In genomic region chr17:49763735-49764558, GRCh38 we compare ENCODE assay signal across 8 cellular contexts. TPM values are rescaled to one million over a fixed set of nuclear protein-coding genes. Genes with fewer than 3 reads are reported as not detected.
DNase-seq lines count a peak whose midpoint lies in the region; ATAC-seq and TF ChIP-seq lines count a peak whose summit lies in the region.

TSS of gene FAM117A (minus strand) at chr17:49764131. CDS start at chr17:49764087, 44 bp downstream.

- H3K9ac ChIP-seq in fibroblast of lung (ENCODE audit: insufficient read depth, low read length) = no peak within 1 kb of the TSS

- no peaks in the 10 kb centered on the region; the same call in 2 of the 3 replicates for H3K9me3 Mint-ChIP-seq in GM23338
- peaks cover 0 to 7% (median 0%) of the 10 kb centered on the region in 11 donors for H3K9me3 Mint-ChIP-seq in naive thymus-derived CD4-positive, alpha-beta T cell
- peaks cover 2% of the 10 kb centered on the region for H3K9me3 Mint-ChIP-seq in stimulated activated memory B cell treated with anti-CD40 and anti-IgM and Interleukin-4, amounts not matched to agents 10 μg/mL and 1 μg/mL and 100 μg/mL, for 72 hours

- peak within 1 kb of the TSS; percentile 86 for H3K4me2 ChIP-seq in GM23338
- H3K4me2 ChIP-seq in fibroblast of lung (ENCODE audit: extremely low read depth, insufficient read depth, low read length) = peak within 1 kb of the TSS; percentile 85

- peaks cover 11% of the 10 kb centered on the region for H3K27me3 Mint-ChIP-seq in GM23338 (ENCODE audit: insufficient read depth, low read depth, poor library complexity)
- peaks cover 0 to 35% (median 0%) of the 10 kb centered on the region in 5 donors for H3K27me3 Mint-ChIP-seq in naive thymus-derived CD4-positive, alpha-beta T cell
- no peaks in the 10 kb centered on the region for H3K27me3 Mint-ChIP-seq in stimulated activated memory B cell treated with anti-CD40 and anti-IgM and Interleukin-4, amounts not matched to agents 10 μg/mL and 1 μg/mL and 100 μg/mL, for 72 hours

- H3K4me3 Mint-ChIP-seq in GM23338 = peak within 1 kb of the TSS; percentile 88
- H3K4me3 Mint-ChIP-seq in naive thymus-derived CD4-positive, alpha-beta T cell = peak within 1 kb of the TSS; percentile 92 to 99 (median 96)
- H3K4me3 Mint-ChIP-seq in stimulated activated memory B cell treated with anti-CD40 and anti-IgM and Interleukin-4, amounts not matched to agents 10 μg/mL and 1 μg/mL and 100 μg/mL, for 72 hours = peak within 1 kb of the TSS; percentile 92

- peak within 1 kb of the TSS; percentile 78 for H3K4me3 ChIP-seq in GM23338
- H3K4me3 ChIP-seq in fibroblast of lung (replicated peaks in 1 of 4; ENCODE audit: control extremely low read depth in 1 of 4, insufficient read depth in 1 of 4, low read depth in 3 of 4, low read length in 4 of 4) = peak within 1 kb of the TSS; percentile 48 to 70 (median 54)
- peak within 1 kb of the TSS; percentile 82 for H3K4me3 ChIP-seq in naive thymus-derived CD4-positive, alpha-beta T cell (ENCODE audit: low read length)

- H3K36me3 ChIP-seq in GM23338 (ENCODE audit: insufficient read depth) (no peaks in the 10 kb centered on the region), fibroblast of lung (ENCODE audit: control insufficient read depth, insufficient read depth, low read length) (no peaks in the 10 kb centered on the region)
- peaks cover 0 to 6% (median 0%) of the 10 kb centered on the region in 3 experiments for H3K36me3 ChIP-seq in naive thymus-derived CD4-positive, alpha-beta T cell (ENCODE audit: control insufficient read depth in 2 of 3, insufficient read depth in 3 of 3, low read length in 3 of 3)

- peaks cover 45% of the 10 kb centered on the region for H3K79me2 ChIP-seq in GM23338 (replicated peaks; ENCODE audit: insufficient read depth)
- no peaks in the 10 kb centered on the region for H3K79me2 ChIP-seq in fibroblast of lung (ENCODE audit: control insufficient read depth, insufficient read depth, low read length)

- H2AFZ ChIP-seq in GM23338 (peak within 1 kb of the TSS; percentile 1; the same call in 1 of the 2 replicates), fibroblast of lung (ENCODE audit: low read length) (peak within 1 kb of the TSS; percentile 54)

- H3K27me3 ChIP-seq in GM23338 (ENCODE audit: insufficient read depth) (no peaks in the 10 kb centered on the region), fibroblast of lung (ENCODE audit: control insufficient read depth, insufficient read depth, low read length) (peaks cover 23% of the 10 kb centered on the region)
- H3K27me3 ChIP-seq in naive thymus-derived CD4-positive, alpha-beta T cell (ENCODE audit: control insufficient read depth in 2 of 2, insufficient read depth in 2 of 2, low read length in 2 of 2) = no peaks in the 10 kb centered on the region

- TF ChIP-seq CTCF in GM23338 (conservative IDR thresholded peaks at IDR 0.05; ENCODE audit: low read depth in 2 of 2) = no peak
- no peak for TF ChIP-seq CTCF in fibroblast of lung (conservative IDR thresholded peaks at IDR 0.05 in 1 of 2, IDR thresholded peaks at IDR 0.05 in 1 of 2; ENCODE audit: low read depth in 1 of 2, low read length in 2 of 2)

- CTCF ChIA-PET in naive thymus-derived CD4-positive, alpha-beta T cell (lab: Charles Lee) = interaction anchor here (0.6 to 2.7 kb wide), 15 partner anchors 10 to 323 kb away, joined by 3 to 8 read pairs (median 5); partner anchors contain the start of gene SLC35B1

- H3F3A ChIP-seq in GM23338 (replicated peaks; ENCODE audit: low read depth) = no peaks in the 10 kb centered on the region

- H3K4me1 ChIP-seq in GM23338 (ENCODE audit: insufficient read depth) (peaks cover 33% of the 10 kb centered on the region), fibroblast of lung (ENCODE audit: control insufficient read depth, extremely low read depth, insufficient read depth, low read length) (peaks cover 2% of the 10 kb centered on the region)
- H3K4me1 ChIP-seq in naive thymus-derived CD4-positive, alpha-beta T cell (ENCODE audit: control insufficient read depth in 2 of 2, insufficient read depth in 2 of 2, low read length in 2 of 2) = peaks cover 32 to 36% of the 10 kb centered on the region in 2 donors

- intact Hi-C loops in naive thymus-derived CD4-positive, alpha-beta T cell (cut with micrococcal nuclease) = loop anchor here (1.0 to 2.0 kb wide), 8 partner anchors 15 to 87 kb away; partner anchors contain the start of genes KAT7 (in 2 of the 2) and SPOP (in 2 of the 2)

- no peaks in the 10 kb centered on the region for H3K9me2 ChIP-seq in GM23338 (ENCODE audit: insufficient read depth)

- H3K27ac ChIP-seq in GM23338 (ENCODE audit: low read depth) (no peak within 1 kb of the TSS), fibroblast of lung (ENCODE audit: insufficient read depth, low read length) (no peak within 1 kb of the TSS)
- peak within 1 kb of the TSS; percentile 65 for H3K27ac ChIP-seq in naive thymus-derived CD4-positive, alpha-beta T cell (ENCODE audit: low read depth, low read length)

- POLR2A ChIA-PET in naive thymus-derived CD4-positive, alpha-beta T cell (lab: Charles Lee) = interaction anchor here (0.6 to 12.2 kb wide), 36 partner anchors 9 to 403 kb away, joined by 3 to 318 read pairs (median 5); partner anchors contain the start of genes KAT7, SLC35B1 and SPOP

- peak; percentile 96 for ATAC-seq in GM23338
- peak; percentile 93 for ATAC-seq in naive thymus-derived CD4-positive, alpha-beta T cell
- ATAC-seq in stimulated activated memory B cell treated with anti-CD40 and anti-IgM and Interleukin-4, amounts not matched to agents 10 μg/mL and 1 μg/mL and 100 μg/mL, for 72 hours = peak; percentile 98

- peak within 1 kb of the TSS; percentile 89 for H3K27ac Mint-ChIP-seq in GM23338
- H3K27ac Mint-ChIP-seq in naive thymus-derived CD4-positive, alpha-beta T cell = peak within 1 kb of the TSS; percentile 62 to 96 (median 93)
- H3K27ac Mint-ChIP-seq in stimulated activated memory B cell treated with anti-CD40 and anti-IgM and Interleukin-4, amounts not matched to agents 10 μg/mL and 1 μg/mL and 100 μg/mL, for 72 hours = peak within 1 kb of the TSS; percentile 84

- peaks cover 36% of the 10 kb centered on the region for H4K20me1 ChIP-seq in GM23338 (replicated peaks; ENCODE audit: insufficient read depth)
- H4K20me1 ChIP-seq in fibroblast of lung (ENCODE audit: control insufficient read depth, extremely low read depth, insufficient read depth, low read length) = no peaks in the 10 kb centered on the region

- H3K4me1 Mint-ChIP-seq in GM23338 = peaks cover 38% of the 10 kb centered on the region
- peaks cover 35 to 52% (median 51%) of the 10 kb centered on the region in 7 donors for H3K4me1 Mint-ChIP-seq in naive thymus-derived CD4-positive, alpha-beta T cell
- peaks cover 58% of the 10 kb centered on the region for H3K4me1 Mint-ChIP-seq in stimulated activated memory B cell treated with anti-CD40 and anti-IgM and Interleukin-4, amounts not matched to agents 10 μg/mL and 1 μg/mL and 100 μg/mL, for 72 hours

- no peaks in the 10 kb centered on the region for H3K9me3 ChIP-seq in fibroblast of lung (ENCODE audit: control insufficient read depth, insufficient read depth, low read depth, low read length)
- H3K9me3 ChIP-seq in naive thymus-derived CD4-positive, alpha-beta T cell (ENCODE audit: control insufficient read depth in 2 of 3, low read length in 3 of 3) = no peaks in the 10 kb centered on the region

- no peaks in the 10 kb centered on the region; the same call in 2 of the 3 replicates for H3K36me3 Mint-ChIP-seq in GM23338 (ENCODE audit: low read depth)
- H3K36me3 Mint-ChIP-seq in naive thymus-derived CD4-positive, alpha-beta T cell = peaks cover 0 to 10% (median 4%) of the 10 kb centered on the region in 5 donors
- H3K36me3 Mint-ChIP-seq in stimulated activated memory B cell treated with anti-CD40 and anti-IgM and Interleukin-4, amounts not matched to agents 10 μg/mL and 1 μg/mL and 100 μg/mL, for 72 hours = peaks cover 6% of the 10 kb centered on the region

- DNase-seq in Daoy (ENCODE audit: low read depth) (peak; percentile 96), GM23338 (ENCODE audit: low spot score) (peak; percentile 99), LHCN-M2 (ENCODE audit: low read depth) (peak; percentile 97), RPMI7951 (ENCODE audit: low read depth) (peak; percentile 97), activated T-helper 1 cell treated with Interleukin-2 at 50 U/mL for 16 hours (ENCODE audit: low read depth) (peak; percentile 91), fibroblast of lung (ENCODE audit: low read depth in 2 of 2) (peak; percentile 96 to 98)
- DNase-seq in naive thymus-derived CD4-positive, alpha-beta T cell = peak; percentile 72 to 99 (median 98)

RNA-seq across cellular contexts. Expression of gene FAM117A, which starts in this region (rescaled TPM):
- 2.7 and 5.0 TPM in 2 replicates for total RNA-seq in Daoy (2014; rRNA removed; shearing (Covaris generic))
- 21.4 and 46.4 TPM in 2 replicates for total RNA-seq in GM23338 (2014; rRNA removed; shearing (Covaris generic))
- polyA plus RNA-seq in GM23338 (2016; fragmentation: Nextera tagmentation; extraction: Ambion mirVana) = 19.8 and 21.3 TPM in 2 replicates
- total RNA-seq in LHCN-M2 (2014; rRNA removed) = 14.8 and 15.5 TPM in 2 replicates
- 5.5 TPM for polyA plus RNA-seq in LHCN-M2 (2012)
- total RNA-seq in RPMI7951 (2014; rRNA removed; shearing (Covaris generic)) = 3.5 and 5.3 TPM in 2 replicates
- total RNA-seq in fibroblast of lung = 1.0 and 3.3 TPM in 2 replicates
- 2.3 and 2.4 TPM in 2 replicates for polyA plus RNA-seq in fibroblast of lung
- 1.8 and 2.6 TPM in 2 replicates for polyA plus RNA-seq in fibroblast of lung (2012)
- 2.6 and 11.3 TPM in 2 replicates for polyA minus RNA-seq in fibroblast of lung (ENCODE audit: low replicate concordance)
- 10 to 100 TPM; 31.8 to 99.1 (median 58.5) TPM for total RNA-seq in naive thymus-derived CD4-positive, alpha-beta T cell
- polyA plus RNA-seq in naive thymus-derived CD4-positive, alpha-beta T cell = 10 to 100 TPM; 47.2 to 59.0 TPM
